8 cellular contexts compared by ENCODE assay signal in genomic region chr3:50345586-50345985, GRCh38. TPM values are rescaled to one million over a fixed set of nuclear protein-coding genes. Genes with fewer than 3 reads are reported as not detected.
DNase-seq lines count a peak whose midpoint lies in the region; ATAC-seq and TF ChIP-seq lines count a peak whose summit lies in the region.

TSS of gene ZMYND10 (minus strand) at chr3:50345732. CDS start at chr3:50345579, 153 bp downstream.

- H3K27me3 ChIP-seq in GM06990 (replicated peaks; ENCODE audit: control insufficient read depth, insufficient read depth, low read length) (no peaks in the 10 kb centered on the region), neuron (ENCODE audit: insufficient read depth, low read length) (peaks cover 42% of the 10 kb centered on the region), thymus (ENCODE audit: control insufficient read depth, insufficient read depth) (no peaks in the 10 kb centered on the region)

- H2AFZ ChIP-seq in neuron (ENCODE audit: low read depth, low read length) = no peak within 1 kb of the TSS

- H3K9me3 ChIP-seq in neuron (ENCODE audit: low read length) = peaks cover 5% of the 10 kb centered on the region
- no peaks in the 10 kb centered on the region for H3K9me3 ChIP-seq in thymus (ENCODE audit: control insufficient read depth)

- WGBS in thymus = 2% methylated on average over 35 of the region's 35 CpGs

- H3K4me1 ChIP-seq in neuron (ENCODE audit: insufficient read depth, low read length) (peaks cover 12% of the 10 kb centered on the region), thymus (ENCODE audit: control insufficient read depth, insufficient read depth, low read length) (peaks cover 17% of the 10 kb centered on the region)

- TF ChIP-seq POLR2A in GM18505 (IDR thresholded peaks at IDR 0.05; ENCODE audit: borderline replicate concordance, extremely low read depth, insufficient read depth, insufficient read length) = no peak

- no peak for TF ChIP-seq CTCF in GM06990 (IDR thresholded peaks at IDR 0.05; ENCODE audit: insufficient read depth, low read length, poor library complexity, severe bottlenecking)

- H3K4me3 ChIP-seq in GM06990 (replicated peaks; ENCODE audit: low read depth, low read length) (peak within 1 kb of the TSS; percentile 46), neuron (ENCODE audit: low read length) (peak within 1 kb of the TSS; percentile 10), thymus (ENCODE audit: low read length) (peak within 1 kb of the TSS; percentile 24)

- H3K36me3 ChIP-seq in GM06990 (ENCODE audit: control insufficient read depth, insufficient read depth, low read length) (peaks cover 11% of the 10 kb centered on the region), neuron (ENCODE audit: insufficient read depth, low read length) (peaks cover 10% of the 10 kb centered on the region), thymus (ENCODE audit: control insufficient read depth, insufficient read depth) (peaks cover 14% of the 10 kb centered on the region)

- no peak within 1 kb of the TSS for H3K27ac ChIP-seq in thymus (ENCODE audit: low read depth)

- DNase-seq in GM06990 (ENCODE audit: extremely low read depth, insufficient read length) (peak; percentile 79), NCI-H82 (lab: John Stamatoyannopoulos, UW) (peak; percentile 79), fibroblast of gingiva (ENCODE audit: low read depth) (peak; percentile 29)
- DNase-seq in activated T-cell treated with anti-CD3 and anti-CD28 coated beads, Interleukin-2, amount 50 U/mL, for 48 hours = peak; percentile 85 to 87

- ATAC-seq in GM18505 (IDR thresholded peaks at IDR 0.05; ENCODE audit: unreplicated experiment) (no peak), GM18861 (IDR thresholded peaks at IDR 0.05; ENCODE audit: unreplicated experiment) (no peak)

RNA-seq across cellular contexts. Expression of gene ZMYND10, which starts in this region (rescaled TPM):
- 5.5 TPM for polyA plus RNA-seq in thymus

Comparison
In these comparisons a context has a peak if more than half of its experiments do, and no peak if none do; other contexts are left out.
1. DNase-seq: peak in every context shown above with its lines; median percentile 86 in activated T-cell treated with anti-CD3 and anti-CD28 coated beads, Interleukin-2, amount 50 U/mL, for 48 hours; 79 in GM06990; 79 in NCI-H82; 29 in fibroblast of gingiva.